8 cellular contexts compared by ENCODE assay signal in genomic region chr4:71186566-71187398, GRCh38.
DNase-seq lines count a peak whose midpoint lies in the region; ATAC-seq and TF ChIP-seq lines count a peak whose summit lies in the region.

No MANE protein-coding gene starts in this region.

- no peaks in the 10 kb centered on the region for H3K27me3 ChIP-seq in brain microvascular endothelial cell (replicated peaks)
- peaks cover 0 to 6% (median 0%) of the 10 kb centered on the region in 3 donors for H3K27me3 ChIP-seq in sigmoid colon

- peak in 1 of 2 donors; percentile 45 for TF ChIP-seq POLR2A in sigmoid colon (IDR thresholded peaks at IDR 0.05)

- no peak for TF ChIP-seq EP300 in sigmoid colon (IDR thresholded peaks at IDR 0.05)

- TF ChIP-seq CTCF in brain microvascular endothelial cell (IDR thresholded peaks at IDR 0.05; ENCODE audit: low read depth, low read length, missing control alignments), result no peak
- TF ChIP-seq CTCF in sigmoid colon (IDR thresholded peaks at IDR 0.05), result no peak

- WGBS in sigmoid colon, 2 donors, result 0% methylated on average over 105 of the region's 105 CpGs

- H3K27ac ChIP-seq in brain microvascular endothelial cell (no peak overlapping the region), sigmoid colon (peak overlapping the region; percentile 71 to 79 (median 77))

- intact Hi-C loops in sigmoid colon (cut with DNase I), result no loop called here

- H3K36me3 ChIP-seq in brain microvascular endothelial cell (replicated peaks) (no peaks in the 10 kb centered on the region), sigmoid colon (no peaks in the 10 kb centered on the region)

- peak overlapping the region; percentile 74 for H3K4me3 ChIP-seq in brain microvascular endothelial cell (ENCODE audit: low read depth, low read length)
- peak overlapping the region; percentile 73 for H3K4me3 ChIP-seq in iPS-18c (ENCODE audit: insufficient read depth, low read depth, low read length)
- H3K4me3 ChIP-seq in sigmoid colon, result peak overlapping the region; percentile 52 to 82 (median 60)

- H3K4me1 ChIP-seq in sigmoid colon, result peaks cover 0 to 12% (median 7%) of the 10 kb centered on the region in 4 donors

- H3K9me3 ChIP-seq in iPS-18c (ENCODE audit: control insufficient read depth, insufficient read depth, low read length), result no peaks in the 10 kb centered on the region
- no peaks in the 10 kb centered on the region for H3K9me3 ChIP-seq in sigmoid colon

- DNase-seq in DMS 273 (lab: John Stamatoyannopoulos, UW; ENCODE audit: unreplicated experiment), result peak; percentile 81
- no peak for DNase-seq in DMS 273 treated with DMSO at 0.1 percent for 48 hours (lab: John Stamatoyannopoulos, UW)
- DNase-seq in SW480 (ENCODE audit: low spot score), result peak; percentile 30
- no peak for DNase-seq in brain microvascular endothelial cell
- DNase-seq in sigmoid colon, result peak; percentile 68

- in situ Hi-C loops in brain microvascular endothelial cell (cut with HindIII; ENCODE audit: low pct_ligation_motif_present, low sequenced_read_pairs), result no loop called here

- ATAC-seq in HG02943 (IDR thresholded peaks at IDR 0.05; ENCODE audit: low read depth, unreplicated experiment) (peak; percentile 37), HG02571 (IDR thresholded peaks at IDR 0.05; ENCODE audit: unreplicated experiment) (no peak)

Comparison
In these comparisons a context has a peak if more than half of its experiments do, and no peak if none do; other contexts are left out.
1. DNase-seq: peak in DMS 273 (single experiment), SW480 (single experiment) and sigmoid colon (single experiment); none in DMS 273 treated with DMSO at 0.1 percent for 48 hours (single experiment) and brain microvascular endothelial cell (single experiment).
2. Peak in every context shown above with its lines, with median percentiles within 50 percentile points of each other: H3K4me3 ChIP-seq.